10 cellular contexts compared by ENCODE assay signal in genomic region chr6:30769853-30770160, GRCh38. TPM values are rescaled to one million over a fixed set of nuclear protein-coding genes. Genes with fewer than 3 reads are reported as not detected.
DNase-seq lines count a peak whose midpoint lies in the region; ATAC-seq and TF ChIP-seq lines count a peak whose summit lies in the region.
"Had no signal": no experiment of that assay in that cellular context is flagged by ENCODE, and none has a peak within 500 bp of the region (broad histone marks: within the 10 kb centered on the region; RNA-seq: fewer than 3 reads in every experiment).

No MANE protein-coding gene starts in this region.

- no peaks in the 10 kb centered on the region for H3K9me3 ChIP-seq in CD8-positive, alpha-beta T cell (ENCODE audit: low read length)
- no peaks in the 10 kb centered on the region for H3K9me3 ChIP-seq in PC-9 (ENCODE audit: insufficient read depth, low read depth)
- H3K9me3 ChIP-seq in neutrophil: no peaks in the 10 kb centered on the region
- H3K9me3 ChIP-seq in ovary: no peaks in the 10 kb centered on the region

- 10 to 21% (median 18%) methylated on average over 3 of the region's 3 CpGs for WGBS in ovary, 3 donors

- no peaks in the 10 kb centered on the region for H4K20me1 ChIP-seq in PC-9 (ENCODE audit: insufficient read depth)

- POLR2A ChIA-PET in CD8-positive, alpha-beta T cell (lab: Charles Lee): interaction anchor here (0.9 to 1.5 kb wide), 7 partner anchors 11 to 43 kb away, joined by 3 to 5 read pairs (median 3); no protein-coding TSS in a partner anchor
- POLR2A ChIA-PET in PC-9 (lab: Charles Lee; ENCODE audit: unreplicated experiment): interaction anchor here (0.6 to 1.9 kb wide), 4 partner anchors 12 to 286 kb away, joined by 4 to 14 read pairs (median 6); no protein-coding TSS in a partner anchor

- BruUV-seq in PC-9 (replicated peaks; lab: Mats Ljungman, UMichigan): no TSS peak

- TF ChIP-seq CTCF in CD8-positive, alpha-beta T cell (IDR thresholded peaks at IDR 0.05): no peak
- TF ChIP-seq CTCF in PC-9 (conservative IDR thresholded peaks at IDR 0.05) (no peak), neutrophil (IDR thresholded peaks at IDR 0.05) (no peak), ovary (IDR thresholded peaks at IDR 0.05) (no peak)

- no peak overlapping the region for H3K27ac ChIP-seq in CD8-positive, alpha-beta T cell (ENCODE audit: low read depth, low read length)
- peak overlapping the region; percentile 94 for H3K27ac ChIP-seq in PC-9
- H3K27ac ChIP-seq in neutrophil: peak overlapping the region; percentile 69
- H3K27ac ChIP-seq in ovary: peak overlapping the region in 1 of 2 donors; percentile 51
- H3K27ac ChIP-seq: KMS-11 had no signal

- peaks cover 47% of the 10 kb centered on the region for H3F3A ChIP-seq in PC-9 (ENCODE audit: insufficient read depth, low read depth)

- no peak for TF ChIP-seq POLR2A in ovary (IDR thresholded peaks at IDR 0.05)

- H3K79me2 ChIP-seq in PC-9 (ENCODE audit: low read depth): no peaks in the 10 kb centered on the region

- intact Hi-C loops in CD8-positive, alpha-beta T cell (cut with DNase I, micrococcal nuclease): loop anchor here in 1 of 2 experiments (2.0 to 5.0 kb wide), 3 partner anchors 23 to 42 kb away; partner anchors contain the start of gene IER3
- intact Hi-C loops in PC-9 (cut with micrococcal nuclease; ENCODE audit: unreplicated experiment): loop anchor here (1.0 to 2.0 kb wide), 2 partner anchors 13 to 18 kb away; no protein-coding TSS in a partner anchor
- intact Hi-C loops in dendritic cell treated with granulocyte-macrophage colony-stimulating factor and Interleukin-4, amounts not matched to agents 40 ng/mL and 50 ng/mL, for 4 days (cut with micrococcal nuclease): no loop called here
- intact Hi-C loops in ovary (cut with DNase I): no loop called here

- H3K9me2 ChIP-seq in PC-9 (ENCODE audit: insufficient read depth): no peaks in the 10 kb centered on the region

- H2AFZ ChIP-seq in PC-9: peak overlapping the region; percentile 7; the same call in 1 of the 2 replicates

- H3K36me3 ChIP-seq in CD8-positive, alpha-beta T cell (ENCODE audit: insufficient read depth, low read length): no peaks in the 10 kb centered on the region
- H3K36me3 ChIP-seq in PC-9 (ENCODE audit: low read depth) (no peaks in the 10 kb centered on the region), neutrophil (no peaks in the 10 kb centered on the region), ovary (no peaks in the 10 kb centered on the region)

- H3K36me3 Mint-ChIP-seq in CD8-positive, alpha-beta T cell: no peaks in the 10 kb centered on the region
- no peaks in the 10 kb centered on the region for H3K36me3 Mint-ChIP-seq in dendritic cell treated with granulocyte-macrophage colony-stimulating factor and Interleukin-4, amounts not matched to agents 40 ng/mL and 50 ng/mL, for 4 days (ENCODE audit: low read depth)

- no peak for ATAC-seq in CD8-positive, alpha-beta T cell
- ATAC-seq in GM19328 (IDR thresholded peaks at IDR 0.05; ENCODE audit: unreplicated experiment): no peak

- no peak for TF ChIP-seq EP300 in ovary (IDR thresholded peaks at IDR 0.05)

- CTCF ChIA-PET in CD8-positive, alpha-beta T cell (lab: Charles Lee): interaction anchor here (0.8 to 1.7 kb wide), 10 partner anchors 12 to 228 kb away, joined by 3 to 5 read pairs (median 3); partner anchors contain the start of gene IER3
- CTCF ChIA-PET in PC-9 (lab: Charles Lee): interaction anchor here (1.0 to 2.3 kb wide), 2 partner anchors 13 to 18 kb away, joined by 9 to 12 read pairs; no protein-coding TSS in a partner anchor

- peak overlapping the region; percentile 89 for H3K27ac Mint-ChIP-seq in CD8-positive, alpha-beta T cell
- H3K27ac Mint-ChIP-seq in dendritic cell treated with granulocyte-macrophage colony-stimulating factor and Interleukin-4, amounts not matched to agents 40 ng/mL and 50 ng/mL, for 4 days: peak overlapping the region; percentile 61

- no peaks in the 10 kb centered on the region for H3K9me3 Mint-ChIP-seq in CD8-positive, alpha-beta T cell
- no peaks in the 10 kb centered on the region for H3K9me3 Mint-ChIP-seq in dendritic cell treated with granulocyte-macrophage colony-stimulating factor and Interleukin-4, amounts not matched to agents 40 ng/mL and 50 ng/mL, for 4 days

- peak overlapping the region; percentile 68 for H3K4me3 Mint-ChIP-seq in CD8-positive, alpha-beta T cell
- H3K4me3 Mint-ChIP-seq in dendritic cell treated with granulocyte-macrophage colony-stimulating factor and Interleukin-4, amounts not matched to agents 40 ng/mL and 50 ng/mL, for 4 days: no peak overlapping the region

- peak overlapping the region; percentile 28 for H3K4me3 ChIP-seq in CD8-positive, alpha-beta T cell (ENCODE audit: low read depth, low read length)
- H3K4me3 ChIP-seq in PC-9: peak overlapping the region; percentile 25; the same call in 1 of the 2 replicates
- H3K4me3 ChIP-seq in neutrophil (ENCODE audit: low read depth in 1 of 2, low read length in 1 of 2): peak overlapping the region in 1 of 2 experiments; percentile 53
- no peak overlapping the region for H3K4me3 ChIP-seq in ovary

- no peaks in the 10 kb centered on the region for H3K27me3 Mint-ChIP-seq in CD8-positive, alpha-beta T cell (ENCODE audit: low read depth)
- peaks cover 7% of the 10 kb centered on the region for H3K27me3 Mint-ChIP-seq in dendritic cell treated with granulocyte-macrophage colony-stimulating factor and Interleukin-4, amounts not matched to agents 40 ng/mL and 50 ng/mL, for 4 days

- peak overlapping the region; percentile 73 for H3K4me2 ChIP-seq in PC-9
- H3K4me2 ChIP-seq: KMS-11 had no signal

- DNase-seq in CD8-positive, alpha-beta T cell: no peak
- DNase-seq in PC-9: no peak
- DNase-seq in NCI-H226: no peak
- DNase-seq in hypothalamus (lab: John Stamatoyannopoulos, UW): no peak
- no peak for DNase-seq in ovary
- DNase-seq: NCI-H526 treated with DMSO at 0.1 percent for 48 hours had no signal

- no peaks in the 10 kb centered on the region for H3K27me3 ChIP-seq in CD8-positive, alpha-beta T cell (ENCODE audit: insufficient read depth, low read length)
- H3K27me3 ChIP-seq in PC-9 (ENCODE audit: insufficient read depth, low read depth) (no peaks in the 10 kb centered on the region), neutrophil (peaks cover 5% of the 10 kb centered on the region), ovary (no peaks in the 10 kb centered on the region)

- peaks cover 57% of the 10 kb centered on the region for H3K4me1 Mint-ChIP-seq in CD8-positive, alpha-beta T cell (ENCODE audit: low read depth)
- H3K4me1 Mint-ChIP-seq in dendritic cell treated with granulocyte-macrophage colony-stimulating factor and Interleukin-4, amounts not matched to agents 40 ng/mL and 50 ng/mL, for 4 days (ENCODE audit: low read depth): peaks cover 73% of the 10 kb centered on the region

- peaks cover 38% of the 10 kb centered on the region for H3K4me1 ChIP-seq in CD8-positive, alpha-beta T cell (ENCODE audit: insufficient read depth, low read length)
- peaks cover 51% of the 10 kb centered on the region for H3K4me1 ChIP-seq in PC-9 (replicated peaks; ENCODE audit: insufficient read depth)
- H3K4me1 ChIP-seq in neutrophil (ENCODE audit: control insufficient read depth in 1 of 2, insufficient read depth in 1 of 2, low read depth in 1 of 2, low read length in 1 of 2): peaks cover 30 to 34% of the 10 kb centered on the region in 2 experiments
- peaks cover 3% of the 10 kb centered on the region for H3K4me1 ChIP-seq in ovary (ENCODE audit: insufficient read depth)

RNA-seq across cellular contexts. Expression of gene IER3, which starts 25.5 kb away (rescaled TPM):
- 1 to 10 TPM; 9.7 to 9.9 TPM for total RNA-seq in CD8-positive, alpha-beta T cell
- total RNA-seq in PC-9 (2021) (107 and 117 TPM in 2 replicates), ovary (100 to 1,000 TPM in 1 of 7 donors, 10 to 100 TPM in 5, 1 to 10 TPM in 1; 9.7 to 221 (median 20.6) TPM)
- 10 to 100 TPM; 16.1 to 30.6 TPM for polyA plus RNA-seq in ovary

RNA-seq across cellular contexts. Expression of gene FLOT1, which starts 27.3 kb away (rescaled TPM):
- 10 to 100 TPM; 27.5 to 27.8 TPM for total RNA-seq in CD8-positive, alpha-beta T cell
- total RNA-seq in PC-9 (2021) (225 and 234 TPM in 2 replicates), ovary (100 to 1,000 TPM in 6 of 7 donors, 10 to 100 TPM in 1; 64.1 to 154 (median 116) TPM)
- polyA plus RNA-seq in ovary: 100 to 1,000 TPM; 124 to 180 TPM

RNA-seq across cellular contexts. Expression of gene TUBB, which starts 49.7 kb away (rescaled TPM):
- total RNA-seq in CD8-positive, alpha-beta T cell: 10 to 100 TPM; 61.3 to 63.1 TPM
- 697 and 901 TPM in 2 replicates for total RNA-seq in PC-9 (2021)
- total RNA-seq in ovary: 100 to 1,000 TPM; 242 to 697 (median 630) TPM
- polyA plus RNA-seq in ovary: 100 to 1,000 TPM; 370 to 772 TPM

RNA-seq across cellular contexts. Expression of gene MDC1, which starts 52.7 kb away (rescaled TPM):
- total RNA-seq in CD8-positive, alpha-beta T cell: 10 to 100 TPM; 38.9 to 48.8 TPM
- total RNA-seq in PC-9 (2021): 72.9 and 81.6 TPM in 2 replicates
- total RNA-seq in ovary: 10 to 100 TPM; 13.1 to 62.5 (median 43.9) TPM
- 10 to 100 TPM; 20.1 to 39.0 TPM for polyA plus RNA-seq in ovary
